Comparison of ENCODE assay signal across 16 cellular contexts in the genomic region with DNA sequence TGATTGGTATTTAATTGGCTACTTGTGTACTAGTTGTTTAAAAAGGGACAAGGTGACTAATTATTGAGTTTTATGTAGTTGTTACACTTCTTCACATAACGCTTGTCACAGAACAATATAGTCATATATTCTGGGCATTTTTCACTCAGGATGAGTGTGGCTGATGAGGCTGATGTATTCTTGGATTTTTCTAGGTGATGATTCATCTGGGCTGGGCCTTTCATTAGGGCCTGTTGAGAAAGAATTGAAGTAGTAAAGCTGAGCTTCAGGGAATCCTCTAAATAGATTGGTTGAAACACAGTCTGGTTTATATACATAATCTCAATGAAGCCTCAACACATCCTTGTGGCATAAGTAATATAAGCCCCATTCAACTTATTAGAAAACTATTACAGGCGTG.
DNase-seq lines count a peak whose midpoint lies in the region; ATAC-seq and TF ChIP-seq lines count a peak whose summit lies in the region.
"Had no signal": no experiment of that assay in that cellular context is flagged by ENCODE, and none has a peak within 500 bp of the region (broad histone marks: within the 10 kb centered on the region; RNA-seq: fewer than 3 reads in every experiment).

No MANE protein-coding gene starts in this region.

- no peak overlapping the region for H2AK9ac ChIP-seq in IMR-90 (replicated peaks; ENCODE audit: low read depth, low read length, poor library complexity)

- H3K56ac ChIP-seq in IMR-90 (ENCODE audit: extremely low read depth, insufficient read depth, low read length), result no peak overlapping the region

- H2AK5ac ChIP-seq in IMR-90 (ENCODE audit: low read depth, low read length) (no peak overlapping the region), mesenchymal stem cell (ENCODE audit: low read length, severe bottlenecking) (no peak overlapping the region), neuronal stem cell (ENCODE audit: low read depth, low read length) (no peak overlapping the region)

- DNase-seq in Daoy (ENCODE audit: low read depth) (peak; percentile 30), IMR-90 (peak; percentile 8), epithelial cell of esophagus (ENCODE audit: low read depth) (peak; percentile 84), mesenchymal stem cell (peak; percentile 22), neuronal stem cell (ENCODE audit: low spot score) (no peak), left lung (no peak)
- DNase-seq: COR-L47, GOT3, KG1, NCI-H1092, NCI-H146, NCI-H2081 treated with DMSO at 0.1 percent for 48 hours, NCI-H510A treated with DMSO at 0.1 percent for 48 hours, SHP77 had no signal

- H3K4me1 ChIP-seq in IMR-90 (ENCODE audit: control insufficient read depth, insufficient read depth, low read length), result no peaks in the 10 kb centered on the region
- H3K4me1 ChIP-seq in mesenchymal stem cell (ENCODE audit: control insufficient read depth, insufficient read depth, low read depth, low read length), result no peaks in the 10 kb centered on the region
- H3K4me1 ChIP-seq in neuronal stem cell (ENCODE audit: control insufficient read depth in 2 of 2, insufficient read depth in 1 of 2, low read depth in 1 of 2, low read length in 2 of 2), result no peaks in the 10 kb centered on the region
- no peaks in the 10 kb centered on the region for H3K4me1 ChIP-seq in left lung

- no peak overlapping the region for H2BK120ac ChIP-seq in IMR-90 (ENCODE audit: low read depth, low read length)
- no peak overlapping the region for H2BK120ac ChIP-seq in mesenchymal stem cell (ENCODE audit: low read depth, low read length)
- no peak overlapping the region for H2BK120ac ChIP-seq in neuronal stem cell (ENCODE audit: low read depth, low read length)

- intact Hi-C loops in IMR-90 (cut with micrococcal nuclease) (no loop called here), left lung (cut with DNase I) (no loop called here)

- no peaks in the 10 kb centered on the region; the same call in 1 of the 2 replicates for H4K20me1 ChIP-seq in IMR-90 (ENCODE audit: insufficient read depth, low read length)

- no peak overlapping the region for H3K4me2 ChIP-seq in IMR-90 (ENCODE audit: low read depth, low read length)
- no peak overlapping the region for H3K4me2 ChIP-seq in mesenchymal stem cell (ENCODE audit: low read length, poor library complexity, severe bottlenecking)
- no peak overlapping the region for H3K4me2 ChIP-seq in neuronal stem cell (ENCODE audit: insufficient read depth, low read length, poor library complexity, severe bottlenecking)

- H4K91ac ChIP-seq in IMR-90 (ENCODE audit: insufficient read depth, low read depth, low read length) (no peak overlapping the region), mesenchymal stem cell (ENCODE audit: low read length) (no peak overlapping the region), neuronal stem cell (ENCODE audit: low read depth, low read length, poor library complexity) (no peak overlapping the region)

- BruUV-seq in IMR-90 (replicated peaks; lab: Mats Ljungman, UMichigan), result no TSS peak

- TF ChIP-seq POLR2A in IMR-90 (IDR thresholded peaks at IDR 0.05; ENCODE audit: low read depth, low read length), result no peak

- H2BK5ac ChIP-seq in IMR-90 (ENCODE audit: low read depth, low read length, poor library complexity, severe bottlenecking) (no peak overlapping the region), mesenchymal stem cell (ENCODE audit: low read depth, low read length, poor library complexity, severe bottlenecking) (no peak overlapping the region), neuronal stem cell (ENCODE audit: low read length) (no peak overlapping the region)

- H2BK15ac ChIP-seq in IMR-90 (ENCODE audit: low read depth, low read length) (no peak overlapping the region), mesenchymal stem cell (ENCODE audit: low read depth, poor library complexity, severe bottlenecking) (no peak overlapping the region), neuronal stem cell (ENCODE audit: low read length) (no peak overlapping the region)

- H3K23ac ChIP-seq in IMR-90 (ENCODE audit: low read depth, low read length), result no peak overlapping the region
- H3K23ac ChIP-seq in mesenchymal stem cell (ENCODE audit: low read length in 2 of 2), result no peak overlapping the region
- no peak overlapping the region for H3K23ac ChIP-seq in neuronal stem cell (ENCODE audit: low read depth, low read length, poor library complexity)

- POLR2A ChIA-PET in IMR-90 (lab: Charles Lee; ENCODE audit: unreplicated experiment), result no interaction called here

- H2BK12ac ChIP-seq in mesenchymal stem cell (ENCODE audit: low read length in 2 of 2) (no peak overlapping the region), neuronal stem cell (ENCODE audit: low read length) (no peak overlapping the region)

- H3K9me1 ChIP-seq in IMR-90 (ENCODE audit: insufficient read depth, low read length), result peaks cover 3% of the 10 kb centered on the region; the same call in 1 of the 2 replicates

- no peak overlapping the region for H4K8ac ChIP-seq in IMR-90 (ENCODE audit: low read depth in 2 of 2, low read length in 2 of 2)
- H4K8ac ChIP-seq in mesenchymal stem cell (ENCODE audit: low read length), result no peak overlapping the region
- no peak overlapping the region for H4K8ac ChIP-seq in neuronal stem cell (ENCODE audit: low read depth, low read length)

- H3K27ac ChIP-seq in IMR-90 (ENCODE audit: insufficient read depth, low read length) (no peak overlapping the region), mesenchymal stem cell (ENCODE audit: low read length, poor library complexity, severe bottlenecking) (no peak overlapping the region), neuronal stem cell (replicated peaks; ENCODE audit: low read length) (no peak overlapping the region), left lung (no peak overlapping the region)

- H2AFZ ChIP-seq in IMR-90 (replicated peaks; ENCODE audit: low read length, poor library complexity), result no peak overlapping the region
- no peak overlapping the region for H2AFZ ChIP-seq in mesenchymal stem cell (ENCODE audit: low read depth, low read length)
- no peak overlapping the region for H2AFZ ChIP-seq in neuronal stem cell (ENCODE audit: low read length)

- no peak overlapping the region for H3K18ac ChIP-seq in IMR-90 (ENCODE audit: low read depth, low read length)
- no peak overlapping the region for H3K18ac ChIP-seq in mesenchymal stem cell (ENCODE audit: low read depth in 1 of 2, low read length in 2 of 2)
- no peak overlapping the region for H3K18ac ChIP-seq in neuronal stem cell (ENCODE audit: low read length)

- TF ChIP-seq CTCF in IMR-90 (conservative IDR thresholded peaks at IDR 0.05; ENCODE audit: low read depth, low read length) (no peak), epithelial cell of esophagus (IDR thresholded peaks at IDR 0.05; ENCODE audit: insufficient read depth, low read depth, low read length, missing control alignments) (no peak), left lung (IDR thresholded peaks at IDR 0.05) (no peak)

- in situ Hi-C loops in IMR-90 (cut with MboI; ENCODE audit: low sequenced_read_pairs), result no loop called here

- H3K4ac ChIP-seq in IMR-90 (ENCODE audit: low read depth, low read length), result no peak overlapping the region
- H3K4ac ChIP-seq in mesenchymal stem cell (ENCODE audit: low read depth in 1 of 2, low read length in 2 of 2), result no peak overlapping the region
- H3K4ac ChIP-seq in neuronal stem cell (ENCODE audit: low read length), result no peak overlapping the region

- CTCF ChIA-PET in IMR-90 (lab: Yijun Ruan, JAX), result no interaction called here

- H2BK20ac ChIP-seq in IMR-90 (ENCODE audit: low read depth, low read length), result no peak overlapping the region

- no peak for ATAC-seq in IMR-90 (ENCODE audit: low read depth)
- ATAC-seq in HG03139 (IDR thresholded peaks at IDR 0.05; ENCODE audit: unreplicated experiment), result no peak
- ATAC-seq in left lung, result no peak
- ATAC-seq: Panc1 had no signal

- H3K4me3 ChIP-seq in IMR-90 (ENCODE audit: insufficient read depth, low read depth, low read length), result no peak overlapping the region
- H3K4me3 ChIP-seq in epithelial cell of esophagus (ENCODE audit: low read length), result no peak overlapping the region
- no peak overlapping the region for H3K4me3 ChIP-seq in mesenchymal stem cell (ENCODE audit: insufficient read depth in 1 of 2, low read depth in 1 of 2, low read length in 2 of 2)
- no peak overlapping the region for H3K4me3 ChIP-seq in neuronal stem cell (ENCODE audit: low read length in 2 of 2)
- no peak overlapping the region for H3K4me3 ChIP-seq in left lung

- H3K14ac ChIP-seq in IMR-90 (replicated peaks; ENCODE audit: low read depth, low read length) (no peak overlapping the region), mesenchymal stem cell (ENCODE audit: low read length in 2 of 2) (no peak overlapping the region), neuronal stem cell (ENCODE audit: low read length) (no peak overlapping the region)

- dilution Hi-C loops in IMR-90 (cut with HindIII; ENCODE audit: low sequenced_read_pairs, unreplicated experiment), result no loop called here

- no peak overlapping the region for H3K9ac ChIP-seq in IMR-90 (ENCODE audit: low read depth, low read length)
- H3K9ac ChIP-seq in mesenchymal stem cell (ENCODE audit: low read length), result no peak overlapping the region
- H3K9ac ChIP-seq in neuronal stem cell (ENCODE audit: low read depth, low read length, poor library complexity), result no peak overlapping the region

- H3K9me3 ChIP-seq in IMR-90 (ENCODE audit: control insufficient read depth, insufficient read depth, low read length) (no peaks in the 10 kb centered on the region), mesenchymal stem cell (ENCODE audit: control insufficient read depth, low read length) (no peaks in the 10 kb centered on the region), neuronal stem cell (replicated peaks in 1 of 2; ENCODE audit: control insufficient read depth in 2 of 2, insufficient read depth in 1 of 2, low read depth in 1 of 2, low read length in 2 of 2) (no peaks in the 10 kb centered on the region), left lung (no peaks in the 10 kb centered on the region)

- H4K5ac ChIP-seq in IMR-90 (ENCODE audit: low read depth, low read length), result no peak overlapping the region

- WGBS in IMR-90 (ENCODE audit: extremely low coverage in 2 of 2, insufficient read length in 1 of 2), 2 experiments, result no CpG with 5 or more reads among the region's 2 CpGs
- WGBS in mesenchymal stem cell, result no CpG with 5 or more reads among the region's 2 CpGs
- WGBS in neuronal stem cell (ENCODE audit: extremely low coverage in 2 of 2, insufficient read length in 2 of 2, insufficient replicate concordance in 1 of 2), 2 donors, result no CpG with 5 or more reads among the region's 2 CpGs

- H3K27me3 ChIP-seq in IMR-90 (ENCODE audit: control insufficient read depth, insufficient read depth, low read length), result peaks cover 15% of the 10 kb centered on the region
- H3K27me3 ChIP-seq in mesenchymal stem cell (ENCODE audit: control insufficient read depth in 1 of 2, insufficient read depth in 1 of 2, low read length in 2 of 2), result peaks cover 18 to 25% of the 10 kb centered on the region in 2 experiments
- no peaks in the 10 kb centered on the region for H3K27me3 ChIP-seq in neuronal stem cell (ENCODE audit: control insufficient read depth in 3 of 3, insufficient read depth in 3 of 3, low read depth in 1 of 3, low read length in 3 of 3)
- H3K27me3 ChIP-seq in left lung, result no peaks in the 10 kb centered on the region

- TF ChIP-seq RAD21 in IMR-90 (IDR thresholded peaks at IDR 0.05; ENCODE audit: low read length), result no peak

- H3K79me1 ChIP-seq in IMR-90 (ENCODE audit: low read depth in 1 of 2, low read length in 2 of 2) (no peaks in the 10 kb centered on the region), mesenchymal stem cell (replicated peaks; ENCODE audit: low read length, poor library complexity, severe bottlenecking) (no peaks in the 10 kb centered on the region), neuronal stem cell (ENCODE audit: low read depth, low read length) (no peaks in the 10 kb centered on the region)

- H3K36me3 ChIP-seq in IMR-90 (ENCODE audit: control insufficient read depth, insufficient read depth, low read length), result no peaks in the 10 kb centered on the region
- no peaks in the 10 kb centered on the region for H3K36me3 ChIP-seq in mesenchymal stem cell (ENCODE audit: control insufficient read depth in 1 of 2, insufficient read depth in 2 of 2, low read depth in 1 of 2, low read length in 2 of 2)
- H3K36me3 ChIP-seq in neuronal stem cell (replicated peaks in 1 of 2; ENCODE audit: control insufficient read depth in 2 of 2, insufficient read depth in 2 of 2, low read length in 2 of 2), result no peaks in the 10 kb centered on the region
- no peaks in the 10 kb centered on the region for H3K36me3 ChIP-seq in left lung

Comparison
In these comparisons a context has a peak if more than half of its experiments do, and no peak if none do; other contexts are left out.
1. DNase-seq: peak in Daoy (single experiment), IMR-90 (single experiment), epithelial cell of esophagus (single experiment) and mesenchymal stem cell (single experiment); none in neuronal stem cell (single experiment) and left lung (0 of 2).